16 cellular contexts compared by ENCODE assay signal in the genomic region with DNA sequence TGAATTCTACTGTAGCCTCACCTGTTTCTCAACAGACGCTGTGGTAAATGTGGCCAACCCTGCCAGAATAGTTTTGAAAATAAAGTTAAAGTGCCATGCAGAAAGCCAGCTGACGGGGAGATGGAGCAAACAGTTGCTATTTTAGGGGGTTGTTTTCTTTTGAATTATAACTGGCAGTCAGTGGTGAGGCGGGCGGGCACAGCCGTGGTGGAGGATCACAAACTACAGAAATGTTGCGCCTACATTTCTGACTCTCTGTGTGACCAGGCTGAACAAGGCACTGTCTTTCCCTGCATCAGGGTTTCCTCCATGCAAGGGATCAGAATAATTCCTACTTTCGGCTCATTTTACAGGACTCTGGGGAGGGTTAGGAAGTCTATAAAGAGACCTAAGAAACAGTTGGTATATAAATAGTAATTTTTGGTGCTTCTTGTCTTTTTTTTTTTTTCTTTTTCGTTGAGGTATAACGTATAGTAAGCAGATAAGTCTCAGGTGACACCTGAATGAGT. TPM values are rescaled to one million over a fixed set of nuclear protein-coding genes. Genes with fewer than 3 reads are reported as not detected.
A peak's percentile ranks its signal among the peaks of the same experiment; 100 is the strongest.
DNase-seq lines count a peak whose midpoint lies in the region; ATAC-seq, FAIRE-seq and TF ChIP-seq lines count a peak whose summit lies in the region.
"Had no signal": no experiment of that assay in that cellular context is flagged by ENCODE, and none has a peak within 500 bp of the region (broad histone marks: within the 10 kb centered on the region; RNA-seq: fewer than 3 reads in every experiment).

No MANE protein-coding gene starts in this region.

- no peaks in the 10 kb centered on the region for H3K36me3 ChIP-seq in transverse colon
- H3K36me3 ChIP-seq: breast epithelium had no signal

- peaks cover 56% of the 10 kb centered on the region for H3K36me3 Mint-ChIP-seq in dendritic cell treated with granulocyte-macrophage colony-stimulating factor and Interleukin-4, amounts not matched to agents 40 ng/mL and 50 ng/mL, for 4 days (ENCODE audit: low read depth)
- H3K36me3 Mint-ChIP-seq in natural killer cell treated with Interleukin-12 subunit alpha and Interleukin-12 subunit beta and Interleukin-15 and Interleukin-18, amount 100 ng/mL, for 72 hours: no peaks in the 10 kb centered on the region

- H3K4me1 ChIP-seq in transverse colon: peaks cover 88 to 99% (median 94%) of the 10 kb centered on the region in 4 donors

- peak overlapping the region; percentile 77 to 81 (median 79) for H3K27ac ChIP-seq in transverse colon
- H3K27ac ChIP-seq: 22Rv1 had no signal

- intact Hi-C loops in dendritic cell treated with granulocyte-macrophage colony-stimulating factor and Interleukin-4, amounts not matched to agents 40 ng/mL and 50 ng/mL, for 4 days (cut with micrococcal nuclease): no loop called here
- intact Hi-C loops in transverse colon (cut with DNase I; ENCODE audit: low total_unique reads): no loop called here

- no peak for FAIRE-seq in HTR-8/SVneo (lab: Jason Lieb, UNC)
- FAIRE-seq: islet of Langerhans had no signal

- H3K4me1 Mint-ChIP-seq in dendritic cell treated with granulocyte-macrophage colony-stimulating factor and Interleukin-4, amounts not matched to agents 40 ng/mL and 50 ng/mL, for 4 days (ENCODE audit: low read depth): peaks cover 83% of the 10 kb centered on the region
- H3K4me1 Mint-ChIP-seq in natural killer cell treated with Interleukin-12 subunit alpha and Interleukin-12 subunit beta and Interleukin-15 and Interleukin-18, amount 100 ng/mL, for 72 hours (ENCODE audit: low read depth in 2 of 2): peaks cover 57 to 74% of the 10 kb centered on the region in 2 donors

- H3K4me3 Mint-ChIP-seq in dendritic cell treated with granulocyte-macrophage colony-stimulating factor and Interleukin-4, amounts not matched to agents 40 ng/mL and 50 ng/mL, for 4 days: no peak overlapping the region
- no peak overlapping the region for H3K4me3 Mint-ChIP-seq in natural killer cell treated with Interleukin-12 subunit alpha and Interleukin-12 subunit beta and Interleukin-15 and Interleukin-18, amount 100 ng/mL, for 72 hours
- H3K4me3 Mint-ChIP-seq: activated T-cell treated with anti-CD3 and anti-CD28 coated beads, Interleukin-2, amount 50 U/mL, for 24 hours had no signal

- no peak for TF ChIP-seq POLR2A in transverse colon (IDR thresholded peaks at IDR 0.05)

- no peaks in the 10 kb centered on the region for H3K9me3 Mint-ChIP-seq in dendritic cell treated with granulocyte-macrophage colony-stimulating factor and Interleukin-4, amounts not matched to agents 40 ng/mL and 50 ng/mL, for 4 days
- H3K9me3 Mint-ChIP-seq in natural killer cell treated with Interleukin-12 subunit alpha and Interleukin-12 subunit beta and Interleukin-15 and Interleukin-18, amount 100 ng/mL, for 72 hours: no peaks in the 10 kb centered on the region
- H3K9me3 Mint-ChIP-seq: activated T-cell treated with anti-CD3 and anti-CD28 coated beads, Interleukin-2, amount 50 U/mL, for 24 hours had no signal

- DNase-seq in DMS 273 (lab: John Stamatoyannopoulos, UW; ENCODE audit: unreplicated experiment) (peak; percentile 14), DMS 273 treated with DMSO at 0.1 percent for 48 hours (lab: John Stamatoyannopoulos, UW) (no peak), transverse colon (no peak), ureter (ENCODE audit: low spot score) (no peak), HTR-8/SVneo (ENCODE audit: insufficient read length, low spot score) (no peak), NCI-H226 (no peak)
- DNase-seq in natural killer cell treated with Interleukin-12 subunit alpha and Interleukin-12 subunit beta and Interleukin-15 and Interleukin-18, amount 100 ng/mL, for 72 hours (ENCODE audit: low spot score): no peak
- DNase-seq: activated T-cell treated with anti-CD3 and anti-CD28 coated beads, Interleukin-2, amount 50 U/mL, for 24 hours; DMS79; KBM-7; stimulated activated CD4-positive, alpha-beta T cell treated with anti-CD3 and anti-CD28 coated beads, Interleukin-1b, Interleukin-23, amount 100 ng/mL, for 48 hours; stimulated activated naive CD4-positive, alpha-beta T cell had no signal

- no peak overlapping the region for H3K4me3 ChIP-seq in transverse colon
- H3K4me3 ChIP-seq: breast epithelium had no signal

- no peaks in the 10 kb centered on the region for H3K9me3 ChIP-seq in transverse colon
- H3K9me3 ChIP-seq: breast epithelium had no signal

- TF ChIP-seq CTCF in transverse colon (IDR thresholded peaks at IDR 0.05): no peak

- 47 to 62% methylated on average over 9 of the region's 9 CpGs for WGBS in transverse colon (ENCODE audit: low coverage in 1 of 2), 2 donors

- no peak for ATAC-seq in natural killer cell treated with Interleukin-12 subunit alpha and Interleukin-12 subunit beta and Interleukin-15 and Interleukin-18, amount 100 ng/mL, for 72 hours

- in situ Hi-C loops in transverse colon (cut with MboI; ENCODE audit: low pct_ligation_motif_present in 1 of 4, low pct_unique_long_range_greater_than_20kb in 1 of 4, low sequenced_read_pairs in 3 of 4): no loop called here

- peak overlapping the region; percentile 39 for H3K27ac Mint-ChIP-seq in dendritic cell treated with granulocyte-macrophage colony-stimulating factor and Interleukin-4, amounts not matched to agents 40 ng/mL and 50 ng/mL, for 4 days
- H3K27ac Mint-ChIP-seq in natural killer cell treated with Interleukin-12 subunit alpha and Interleukin-12 subunit beta and Interleukin-15 and Interleukin-18, amount 100 ng/mL, for 72 hours: peak overlapping the region; percentile 23 to 42

- H3K27me3 Mint-ChIP-seq in dendritic cell treated with granulocyte-macrophage colony-stimulating factor and Interleukin-4, amounts not matched to agents 40 ng/mL and 50 ng/mL, for 4 days: no peaks in the 10 kb centered on the region
- H3K27me3 Mint-ChIP-seq in natural killer cell treated with Interleukin-12 subunit alpha and Interleukin-12 subunit beta and Interleukin-15 and Interleukin-18, amount 100 ng/mL, for 72 hours: no peaks in the 10 kb centered on the region
- H3K27me3 Mint-ChIP-seq: activated T-cell treated with anti-CD3 and anti-CD28 coated beads, Interleukin-2, amount 50 U/mL, for 24 hours had no signal

- no peaks in the 10 kb centered on the region for H3K27me3 ChIP-seq in transverse colon
- H3K27me3 ChIP-seq: breast epithelium had no signal

- no peak for TF ChIP-seq EP300 in transverse colon (IDR thresholded peaks at IDR 0.05; ENCODE audit: low read depth)

RNA-seq across cellular contexts. Expression of gene CHMP4B, which starts 17.2 kb away (rescaled TPM):
- 10 to 100 TPM; 62.3 to 84.5 TPM for total RNA-seq in natural killer cell treated with Interleukin-12 subunit alpha and Interleukin-12 subunit beta and Interleukin-15 and Interleukin-18, amount 100 ng/mL, for 72 hours
- 100 to 1,000 TPM; 182 to 263 (median 213) TPM for total RNA-seq in transverse colon
- 124 TPM for total RNA-seq in ureter
